ENCODE assay signal across 22 cellular contexts in genomic region chr6:154909821-154910220, GRCh38.
DNase-seq lines count a peak whose midpoint lies in the region; ATAC-seq and TF ChIP-seq lines count a peak whose summit lies in the region.
"Had no signal": no experiment of that assay in that cellular context is flagged by ENCODE, and none has a peak within 500 bp of the region (broad histone marks: within the 10 kb centered on the region; RNA-seq: fewer than 3 reads in every experiment).

No MANE protein-coding gene starts in this region.

- WGBS in IMR-90 (ENCODE audit: extremely low coverage in 2 of 2, insufficient read length in 1 of 2), 2 experiments = no CpG with 5 or more reads among the region's 7 CpGs

- intact Hi-C loops in IMR-90 (cut with micrococcal nuclease) = no loop called here

- H3K36me3 ChIP-seq in IMR-90 (ENCODE audit: control insufficient read depth, insufficient read depth, low read length) = peaks cover 4% of the 10 kb centered on the region; the same call in 1 of the 2 replicates
- H3K36me3 ChIP-seq: colonic mucosa had no signal

- H3K27ac ChIP-seq in IMR-90 (ENCODE audit: insufficient read depth, low read length) = no peak overlapping the region
- H3K27ac ChIP-seq in coronary artery = no peak overlapping the region
- H3K27ac ChIP-seq: colonic mucosa, left lung, suprapubic skin had no signal

- dilution Hi-C loops in IMR-90 (cut with HindIII; ENCODE audit: low sequenced_read_pairs, unreplicated experiment) = no loop called here

- H2BK15ac ChIP-seq in IMR-90 (ENCODE audit: low read depth, low read length) = no peak overlapping the region

- no peak for TF ChIP-seq CTCF in AG09319 (IDR thresholded peaks at IDR 0.05; ENCODE audit: low read depth, low read length)
- no peak for TF ChIP-seq CTCF in IMR-90 (conservative IDR thresholded peaks at IDR 0.05; ENCODE audit: low read depth, low read length)
- TF ChIP-seq CTCF in coronary artery (IDR thresholded peaks at IDR 0.05) = no peak
- no peak for TF ChIP-seq CTCF in HFFc6 (IDR thresholded peaks at IDR 0.05)

- H3K27me3 Mint-ChIP-seq in HFFc6 (ENCODE audit: insufficient read depth) = no peaks in the 10 kb centered on the region
- H3K27me3 Mint-ChIP-seq: CD4-positive, alpha-beta memory T cell had no signal

- no peaks in the 10 kb centered on the region for H3K79me1 ChIP-seq in IMR-90 (ENCODE audit: low read depth in 1 of 2, low read length in 2 of 2)

- no peak overlapping the region; the same call in 1 of the 2 replicates for H3K4me2 ChIP-seq in IMR-90 (ENCODE audit: low read depth, low read length)

- H2AFZ ChIP-seq in IMR-90 (replicated peaks; ENCODE audit: low read length, poor library complexity) = no peak overlapping the region

- H4K8ac ChIP-seq in IMR-90 (ENCODE audit: low read depth in 2 of 2, low read length in 2 of 2) = no peak overlapping the region; a peak in 1 of 4 replicates

- H3K4me1 Mint-ChIP-seq in HFFc6 (ENCODE audit: low read depth) = no peaks in the 10 kb centered on the region
- H3K4me1 Mint-ChIP-seq: CD4-positive, alpha-beta memory T cell had no signal

- no peak overlapping the region for H2BK120ac ChIP-seq in IMR-90 (ENCODE audit: low read depth, low read length)

- no peak overlapping the region for H3K18ac ChIP-seq in IMR-90 (ENCODE audit: low read depth, low read length)

- TF ChIP-seq RAD21 in IMR-90 (IDR thresholded peaks at IDR 0.05; ENCODE audit: low read length) = no peak

- in situ Hi-C loops in IMR-90 (cut with MboI; ENCODE audit: low sequenced_read_pairs) = no loop called here

- no peak overlapping the region for H2AK5ac ChIP-seq in IMR-90 (ENCODE audit: low read depth, low read length)

- no peak overlapping the region for H3K9ac ChIP-seq in IMR-90 (ENCODE audit: low read depth, low read length)

- no peak overlapping the region for H3K4me3 Mint-ChIP-seq in HFFc6
- H3K4me3 Mint-ChIP-seq: CD4-positive, alpha-beta memory T cell had no signal

- H3K23ac ChIP-seq in IMR-90 (ENCODE audit: low read depth, low read length) = no peak overlapping the region

- no peaks in the 10 kb centered on the region for H3K36me3 Mint-ChIP-seq in HFFc6 (ENCODE audit: low read depth)

- H3K9me1 ChIP-seq in IMR-90 (ENCODE audit: insufficient read depth, low read length) = no peaks in the 10 kb centered on the region; the same call in 1 of the 2 replicates

- H3K4me3 ChIP-seq in IMR-90 (ENCODE audit: insufficient read depth, low read depth, low read length) (no peak overlapping the region), coronary artery (no peak overlapping the region)
- H3K4me3 ChIP-seq: colonic mucosa, left lung, mucosa of descending colon, suprapubic skin had no signal

- H3K27me3 ChIP-seq in IMR-90 (ENCODE audit: control insufficient read depth, insufficient read depth, low read length) = no peaks in the 10 kb centered on the region
- H3K27me3 ChIP-seq: colonic mucosa, left lung, suprapubic skin had no signal

- DNase-seq in AG09319 (ENCODE audit: extremely low read depth, low read depth) (peak; percentile 22), IMR-90 (peak; percentile 25), coronary artery (ENCODE audit: low spot score) (peak; percentile 11), iris pigment epithelial cell (ENCODE audit: low read depth) (peak; percentile 31), HuH-7.5 (ENCODE audit: low spot score) (no peak), erythroblast (lab: John Stamatoyannopoulos, UW) (no peak), HFFc6 (no peak)
- DNase-seq: activated CD4-positive, alpha-beta T cell treated with anti-CD3 and anti-CD28 coated beads, Interleukin-2, amount 50 U/mL, for 4 hours; activated naive CD4-positive, alpha-beta T cell treated with Interleukin-2 at 50 U/mL for 16 hours; anterior cingulate cortex; CD4-positive, alpha-beta memory T cell; colonic mucosa; DMS79; left lung; mucosa of descending colon; NCI-H1092; NCI-H2081 treated with DMSO at 0.1 percent for 48 hours; retina; T-helper 1 cell had no signal

- H2BK20ac ChIP-seq in IMR-90 (ENCODE audit: low read depth, low read length) = no peak overlapping the region

- H3K56ac ChIP-seq in IMR-90 (ENCODE audit: extremely low read depth, insufficient read depth, low read length) = no peak overlapping the region

- H3K4ac ChIP-seq in IMR-90 (ENCODE audit: low read depth, low read length) = no peak overlapping the region

- H4K91ac ChIP-seq in IMR-90 (ENCODE audit: insufficient read depth, low read depth, low read length) = no peak overlapping the region

- H2AK9ac ChIP-seq in IMR-90 (replicated peaks; ENCODE audit: low read depth, low read length, poor library complexity) = no peak overlapping the region

- H3K14ac ChIP-seq in IMR-90 (replicated peaks; ENCODE audit: low read depth, low read length) = no peak overlapping the region

- ATAC-seq in IMR-90 (ENCODE audit: low read depth) (peak; percentile 35), GM18517 (IDR thresholded peaks at IDR 0.05; ENCODE audit: unreplicated experiment) (no peak)
- ATAC-seq: left lung, mucosa of descending colon, Right ventricle myocardium inferior had no signal

- TF ChIP-seq POLR2A in IMR-90 (IDR thresholded peaks at IDR 0.05; ENCODE audit: low read depth, low read length) = no peak
- no peak for TF ChIP-seq POLR2A in erythroblast (IDR thresholded peaks at IDR 0.05; ENCODE audit: low read length)

- no peak overlapping the region; the same call in 1 of the 2 replicates for H4K5ac ChIP-seq in IMR-90 (ENCODE audit: low read depth, low read length)

- H3K27ac Mint-ChIP-seq in HFFc6 = no peak overlapping the region
- H3K27ac Mint-ChIP-seq: CD4-positive, alpha-beta memory T cell had no signal

- H2BK5ac ChIP-seq in IMR-90 (ENCODE audit: low read depth, low read length, poor library complexity, severe bottlenecking) = no peak overlapping the region

- H3K9me3 Mint-ChIP-seq in HFFc6 = no peaks in the 10 kb centered on the region
- H3K9me3 Mint-ChIP-seq: CD4-positive, alpha-beta memory T cell had no signal

- no peaks in the 10 kb centered on the region for H4K20me1 ChIP-seq in IMR-90 (ENCODE audit: insufficient read depth, low read length)

- peaks cover 3% of the 10 kb centered on the region; the same call in 1 of the 2 replicates for H3K4me1 ChIP-seq in IMR-90 (ENCODE audit: control insufficient read depth, insufficient read depth, low read length)
- H3K4me1 ChIP-seq: colonic mucosa, left lung, suprapubic skin had no signal

- POLR2A ChIA-PET in IMR-90 (lab: Charles Lee; ENCODE audit: unreplicated experiment) = no interaction called here

- CTCF ChIA-PET in IMR-90 (lab: Yijun Ruan, JAX) = no interaction called here

- no peaks in the 10 kb centered on the region for H3K9me3 ChIP-seq in IMR-90 (ENCODE audit: control insufficient read depth, insufficient read depth, low read length)
- H3K9me3 ChIP-seq: colonic mucosa, left lung, mucosa of descending colon, suprapubic skin had no signal

- no TSS peak for BruUV-seq in IMR-90 (replicated peaks; lab: Mats Ljungman, UMichigan)

TF ChIP-seq in IMR-90, 13 proteins besides CTCF, POLR2A, EP300 and RAD21:
- TF ChIP-seq CEBPB (IDR thresholded peaks at IDR 0.05; ENCODE audit: low read depth, low read length) (peak; percentile 33; the same call in 1 of the 2 replicates), USF2 (IDR thresholded peaks at IDR 0.05; ENCODE audit: low read depth, low read length) (no peak), BHLHE40 (IDR thresholded peaks at IDR 0.05; ENCODE audit: low read depth, low read length) (no peak), MAFK (IDR thresholded peaks at IDR 0.05; ENCODE audit: low read depth, low read length) (no peak), MXI1 (IDR thresholded peaks at IDR 0.05; ENCODE audit: borderline replicate concordance, low read depth, low read length) (no peak), RCOR1 (IDR thresholded peaks at IDR 0.05; ENCODE audit: insufficient replicate concordance, low read length) (no peak), RFX5 (IDR thresholded peaks at IDR 0.05; ENCODE audit: low read depth, low read length) (no peak)
TF ChIP-seq in IMR-90: peak in this region for 1.

Comparison
In these comparisons a context has a peak if more than half of its experiments do, and no peak if none do; other contexts are left out.
1. DNase-seq: peak in AG09319 (single experiment), IMR-90 (single experiment), coronary artery (single experiment) and iris pigment epithelial cell (single experiment); none in HuH-7.5 (single experiment), erythroblast (0 of 2) and HFFc6 (single experiment).